ENCODE assay signal across 13 cellular contexts in genomic region chr14:81455344-81455743, GRCh38. TPM values are rescaled to one million over a fixed set of nuclear protein-coding genes. Genes with fewer than 3 reads are reported as not detected.
A peak's percentile ranks its signal among the peaks of the same experiment; 100 is the strongest.
DNase-seq lines count a peak whose midpoint lies in the region; ATAC-seq lines count a peak whose summit lies in the region.
"Had no signal": no experiment of that assay in that cellular context is flagged by ENCODE, and none has a peak within 500 bp of the region (broad histone marks: within the 10 kb centered on the region; RNA-seq: fewer than 3 reads in every experiment).

No MANE protein-coding gene starts in this region.

- H3K9me3 Mint-ChIP-seq in stimulated activated naive CD8-positive, alpha-beta T cell treated with anti-CD3 and anti-CD28 coated beads, Interleukin-15, amount 100 ng/mL, for 72 hours: no peaks in the 10 kb centered on the region
- H3K9me3 Mint-ChIP-seq: activated T-helper 2 cell treated with anti-CD3 and anti-CD28 coated beads, Interferon-gamma antibody, Interleukin-2, Interleukin-4, amounts not matched to agents 10 μg/mL and 5 μg/mL and 100 μg/mL, durations not matched to agents 14 hours and 24 hours and 36 hours had no signal

- peaks cover 17% of the 10 kb centered on the region for H3K4me1 Mint-ChIP-seq in stimulated activated naive CD8-positive, alpha-beta T cell treated with anti-CD3 and anti-CD28 coated beads, Interleukin-15, amount 100 ng/mL, for 72 hours

- ATAC-seq in stimulated activated naive CD8-positive, alpha-beta T cell treated with anti-CD3 and anti-CD28 coated beads, Interleukin-15, Interleukin-2, amounts not matched to agents 100 U/mL and 50 U/mL, for 24 hours: peak; percentile 53
- ATAC-seq in stimulated activated naive CD8-positive, alpha-beta T cell treated with anti-CD3 and anti-CD28 coated beads, Interleukin-15, amount 100 ng/mL, for 72 hours: no peak
- ATAC-seq in HG02759 (IDR thresholded peaks at IDR 0.05; ENCODE audit: unreplicated experiment): peak; percentile 20

- no peak overlapping the region for H3K27ac Mint-ChIP-seq in stimulated activated naive CD8-positive, alpha-beta T cell treated with anti-CD3 and anti-CD28 coated beads, Interleukin-15, amount 100 ng/mL, for 72 hours
- H3K27ac Mint-ChIP-seq: activated T-helper 2 cell treated with anti-CD3 and anti-CD28 coated beads, Interferon-gamma antibody, Interleukin-2, Interleukin-4, amounts not matched to agents 10 μg/mL and 5 μg/mL and 100 μg/mL, durations not matched to agents 14 hours and 24 hours and 36 hours had no signal

- DNase-seq in stimulated activated naive CD8-positive, alpha-beta T cell treated with anti-CD3 and anti-CD28 coated beads, Interleukin-15, Interleukin-2, amounts not matched to agents 100 U/mL and 50 U/mL, for 24 hours: no peak
- no peak for DNase-seq in stimulated activated naive CD8-positive, alpha-beta T cell treated with anti-CD3 and anti-CD28 coated beads, Interleukin-15, amount 100 ng/mL, for 72 hours
- DNase-seq in LHCN-M2 (ENCODE audit: low read depth): peak; percentile 30
- DNase-seq in activated naive CD4-positive, alpha-beta T cell treated with anti-CD3 and anti-CD28 coated beads, Interleukin-2, amount 50 U/mL, for 16 hours: no peak
- no peak for DNase-seq in stimulated activated CD4-positive, alpha-beta T cell treated with anti-CD3 and anti-CD28 coated beads, Interleukin-2, amount 100 ng/mL, for 48 hours
- no peak for DNase-seq in hepatic stellate cell (ENCODE audit: low spot score)
- no peak for DNase-seq in activated CD8-positive, alpha-beta memory T cell treated with anti-CD3 and anti-CD28 coated beads for 24 hours
- DNase-seq: activated CD4-positive, alpha-beta T cell treated with anti-CD3 and anti-CD28 coated beads, Interleukin-2, amount 50 U/mL, for 48 hours; Calu3; NCI-H510A; T-helper 9 cell had no signal

- H3K4me3 Mint-ChIP-seq in stimulated activated naive CD8-positive, alpha-beta T cell treated with anti-CD3 and anti-CD28 coated beads, Interleukin-15, amount 100 ng/mL, for 72 hours: no peak overlapping the region

- no peaks in the 10 kb centered on the region for H3K27me3 Mint-ChIP-seq in stimulated activated naive CD8-positive, alpha-beta T cell treated with anti-CD3 and anti-CD28 coated beads, Interleukin-15, amount 100 ng/mL, for 72 hours

RNA-seq across cellular contexts. Expression of gene STON2, which starts 55.2 kb away (rescaled TPM):
- total RNA-seq in LHCN-M2 (2014; rRNA removed): 36.2 and 44.5 TPM in 2 replicates
- polyA plus RNA-seq in LHCN-M2 (2012): 0.55 TPM
- total RNA-seq: activated T-helper 2 cell treated with anti-CD3 and anti-CD28 coated beads, Interferon-gamma antibody, Interleukin-2, Interleukin-4, amounts not matched to agents 10 μg/mL and 5 μg/mL and 100 μg/mL, durations not matched to agents 14 hours and 24 hours and 36 hours had no signal
